Comparison of ENCODE assay signal across 10 cellular contexts in the genomic region with DNA sequence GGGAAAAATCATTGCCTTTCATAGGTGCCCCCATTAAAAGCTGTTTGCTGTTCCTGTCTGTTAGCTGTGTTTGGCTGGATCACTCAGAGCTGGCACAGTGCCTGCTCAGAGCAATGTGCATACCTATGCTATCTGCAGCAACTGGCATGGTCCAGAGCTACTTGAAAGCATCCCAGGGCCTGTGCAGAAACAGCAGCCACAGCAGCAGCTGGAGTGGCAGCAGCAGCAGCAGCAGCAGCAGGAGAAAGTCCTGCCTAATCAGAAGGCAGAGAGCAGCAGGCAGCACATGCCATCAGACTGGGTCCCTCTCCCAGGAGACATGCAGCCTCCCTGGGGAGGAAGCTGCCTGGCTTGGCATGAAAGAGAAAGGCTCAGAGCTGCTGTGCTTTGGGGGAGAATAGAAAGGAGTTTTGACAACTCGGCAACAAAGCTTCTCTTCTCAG.
DNase-seq lines count a peak whose midpoint lies in the region; ATAC-seq and TF ChIP-seq lines count a peak whose summit lies in the region.
"Had no signal": no experiment of that assay in that cellular context is flagged by ENCODE, and none has a peak within 500 bp of the region (broad histone marks: within the 10 kb centered on the region; RNA-seq: fewer than 3 reads in every experiment).

No MANE protein-coding gene starts in this region.

- DNase-seq in DMS53 (lab: John Stamatoyannopoulos, UW) (peak; percentile 34), DMS53 treated with DMSO at 0.1 percent for 48 hours (lab: John Stamatoyannopoulos, UW; ENCODE audit: unreplicated experiment) (no peak), NCI-H2171 treated with DMSO at 0.1 percent for 48 hours (lab: John Stamatoyannopoulos, UW) (peak; percentile 84), cardiac muscle cell (ENCODE audit: low read depth in 1 of 2, low spot score in 1 of 2) (peak; percentile 39 to 57), stomach (peak; percentile 47), SW 1271 (lab: John Stamatoyannopoulos, UW) (no peak), Kasumi-1 (lab: John Stamatoyannopoulos, UW) (no peak)
- DNase-seq: activated T-cell treated with anti-CD3 and anti-CD28 coated beads, Interleukin-2, amount 50 U/mL, for 1 hour had no signal

- intact Hi-C loops in stomach (cut with DNase I; ENCODE audit: low total_unique reads): loop anchor here (10.0 kb wide), 1 partner anchor 323 kb away; no protein-coding TSS in a partner anchor

- H3K27me3 ChIP-seq in cardiac muscle cell (no peaks in the 10 kb centered on the region), stomach (no peaks in the 10 kb centered on the region)
- H3K27me3 ChIP-seq: colonic mucosa had no signal

- H3K36me3 ChIP-seq in cardiac muscle cell (no peaks in the 10 kb centered on the region), stomach (no peaks in the 10 kb centered on the region)
- H3K36me3 ChIP-seq: colonic mucosa had no signal

- no peak for TF ChIP-seq CTCF in cardiac muscle cell (IDR thresholded peaks at IDR 0.05; ENCODE audit: low read depth, low read length)
- TF ChIP-seq CTCF in stomach (IDR thresholded peaks at IDR 0.05): peak in 1 of 7 experiments; percentile 4

- WGBS in stomach, 5 donors: 16 to 32% (median 23%) methylated on average over 1 of the region's 1 CpG

- H3K4me1 ChIP-seq in cardiac muscle cell (ENCODE audit: low read depth) (no peaks in the 10 kb centered on the region), stomach (peaks cover 0 to 13% (median 3%) of the 10 kb centered on the region in 4 donors)
- H3K4me1 ChIP-seq: colonic mucosa had no signal

- TF ChIP-seq POLR2A in stomach (IDR thresholded peaks at IDR 0.05): no peak

- H3K9me3 ChIP-seq in cardiac muscle cell (ENCODE audit: low read depth): no peaks in the 10 kb centered on the region
- H3K9me3 ChIP-seq in stomach: no peaks in the 10 kb centered on the region
- H3K9me3 ChIP-seq: colonic mucosa had no signal

- H3K4me3 ChIP-seq in cardiac muscle cell (no peak overlapping the region), stomach (no peak overlapping the region)
- H3K4me3 ChIP-seq: colonic mucosa had no signal

- H3K27ac ChIP-seq in cardiac muscle cell (no peak overlapping the region), stomach (no peak overlapping the region)
- H3K27ac ChIP-seq: colonic mucosa had no signal

- TF ChIP-seq EP300 in stomach (IDR thresholded peaks at IDR 0.05): no peak

- ATAC-seq in GM19023 (IDR thresholded peaks at IDR 0.05; ENCODE audit: unreplicated experiment): no peak

Comparison
In these comparisons a context has a peak if more than half of its experiments do, and no peak if none do; other contexts are left out.
1. DNase-seq: peak in DMS53 (single experiment), NCI-H2171 treated with DMSO at 0.1 percent for 48 hours (single experiment), cardiac muscle cell (2 of 2) and stomach (single experiment); none in DMS53 treated with DMSO at 0.1 percent for 48 hours (single experiment), SW 1271 (0 of 2) and Kasumi-1 (0 of 2).